ENCODE assay signal across 10 cellular contexts in the genomic region with DNA sequence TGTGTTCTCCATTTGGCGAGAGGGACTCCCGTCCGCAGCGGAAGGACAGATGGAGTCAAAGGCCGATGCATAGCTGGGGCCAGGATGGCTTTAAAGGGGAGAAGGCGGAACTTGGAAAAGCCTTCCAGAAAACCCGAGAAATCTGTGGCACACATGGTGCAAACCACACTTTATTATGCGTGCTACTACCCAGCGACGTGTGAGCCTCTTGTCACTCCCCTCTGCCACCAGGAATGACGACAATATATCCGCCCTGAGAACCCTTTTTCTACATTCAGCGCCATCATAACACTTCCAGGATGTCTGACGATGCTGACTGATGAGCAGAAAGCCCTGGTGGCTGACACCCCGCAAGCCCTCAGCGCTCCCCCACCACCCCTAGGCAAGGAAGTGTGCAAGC. TPM values are rescaled to one million over a fixed set of nuclear protein-coding genes. Genes with fewer than 3 reads are reported as not detected.
DNase-seq lines count a peak whose midpoint lies in the region; ATAC-seq and TF ChIP-seq lines count a peak whose summit lies in the region.
"Had no signal": no experiment of that assay in that cellular context is flagged by ENCODE, and none has a peak within 500 bp of the region (broad histone marks: within the 10 kb centered on the region; RNA-seq: fewer than 3 reads in every experiment).

No MANE protein-coding gene starts in this region.

- peaks cover 15% of the 10 kb centered on the region for H3K4me1 Mint-ChIP-seq in activated T-cell treated with anti-CD3 and anti-CD28 coated beads, Interleukin-2, amount 50 U/mL, for 24 hours (ENCODE audit: low read depth)
- H3K4me1 Mint-ChIP-seq in T-helper 17 cell, result peaks cover 11% of the 10 kb centered on the region

- H3K9ac ChIP-seq in iPS-20b (ENCODE audit: low read depth, low read length), result peak overlapping the region; percentile 42; the same call in 1 of the 2 replicates

- WGBS in stomach, 5 donors, result 20 to 38% (median 23%) methylated on average over 16 of the region's 16 CpGs

- H3K4me1 ChIP-seq in iPS-20b (ENCODE audit: insufficient read depth, low read length), result peaks cover 4% of the 10 kb centered on the region; the same call in 1 of the 2 replicates
- H3K4me1 ChIP-seq in stomach, result peaks cover 14 to 34% (median 27%) of the 10 kb centered on the region in 4 donors

- intact Hi-C loops in stomach (cut with DNase I; ENCODE audit: low total_unique reads), result no loop called here

- TF ChIP-seq CTCF in stomach (IDR thresholded peaks at IDR 0.05), result no peak

- no peak for DNase-seq in activated T-cell treated with anti-CD3 and anti-CD28 coated beads, Interleukin-2, amount 50 U/mL, for 24 hours
- DNase-seq in activated T-cell treated with anti-CD3 and anti-CD28 coated beads for 4 hours, result no peak
- DNase-seq in T-helper 17 cell, result no peak
- DNase-seq in stomach, result no peak
- no peak for DNase-seq in GM19238 (ENCODE audit: insufficient read length, low spot score)
- DNase-seq in NCI-H1092 (lab: John Stamatoyannopoulos, UW), result no peak

- no peaks in the 10 kb centered on the region for H3K9me3 Mint-ChIP-seq in activated T-cell treated with anti-CD3 and anti-CD28 coated beads, Interleukin-2, amount 50 U/mL, for 24 hours

- no peaks in the 10 kb centered on the region for H3K36me3 Mint-ChIP-seq in activated T-cell treated with anti-CD3 and anti-CD28 coated beads, Interleukin-2, amount 50 U/mL, for 24 hours (ENCODE audit: low read depth)
- peaks cover 6% of the 10 kb centered on the region for H3K36me3 Mint-ChIP-seq in T-helper 17 cell (ENCODE audit: low read depth)

- no peaks in the 10 kb centered on the region for H3K36me3 ChIP-seq in iPS-20b (ENCODE audit: insufficient read depth, low read depth, low read length)
- H3K36me3 ChIP-seq in stomach, result no peaks in the 10 kb centered on the region

- no peak overlapping the region for H3K27ac Mint-ChIP-seq in activated T-cell treated with anti-CD3 and anti-CD28 coated beads, Interleukin-2, amount 50 U/mL, for 24 hours
- no peak overlapping the region for H3K27ac Mint-ChIP-seq in T-helper 17 cell

- H3K9me3 ChIP-seq in T-helper 17 cell (ENCODE audit: control insufficient read depth, low read length, poor library complexity, severe bottlenecking), result peaks cover 3% of the 10 kb centered on the region
- H3K9me3 ChIP-seq in iPS-20b (ENCODE audit: insufficient read depth, low read depth, low read length), result no peaks in the 10 kb centered on the region
- no peaks in the 10 kb centered on the region for H3K9me3 ChIP-seq in stomach

- peaks cover 76% of the 10 kb centered on the region for H3K27me3 Mint-ChIP-seq in activated T-cell treated with anti-CD3 and anti-CD28 coated beads, Interleukin-2, amount 50 U/mL, for 24 hours
- peaks cover 58% of the 10 kb centered on the region for H3K27me3 Mint-ChIP-seq in T-helper 17 cell

- H3K4me3 ChIP-seq in iPS-20b (ENCODE audit: low read length) (peak overlapping the region; percentile 66), stomach (peak overlapping the region; percentile 41 to 58 (median 46))
- H3K4me3 ChIP-seq: lung had no signal

- H3K27me3 ChIP-seq in iPS-20b (ENCODE audit: insufficient read depth, low read length), result peaks cover 81% of the 10 kb centered on the region
- H3K27me3 ChIP-seq in stomach, result peaks cover 0 to 47% (median 34%) of the 10 kb centered on the region in 3 donors

- peak overlapping the region; percentile 66 for H3K4me3 Mint-ChIP-seq in activated T-cell treated with anti-CD3 and anti-CD28 coated beads, Interleukin-2, amount 50 U/mL, for 24 hours
- peak overlapping the region; percentile 50 for H3K4me3 Mint-ChIP-seq in T-helper 17 cell

- no peak overlapping the region for H3K27ac ChIP-seq in iPS-20b (ENCODE audit: low read length)
- no peak overlapping the region for H3K27ac ChIP-seq in stomach
- H3K27ac ChIP-seq: C4-2B had no signal

- TF ChIP-seq EP300 in stomach (IDR thresholded peaks at IDR 0.05), result no peak

- TF ChIP-seq POLR2A in stomach (IDR thresholded peaks at IDR 0.05), result no peak

- ATAC-seq in T-helper 17 cell (peak; percentile 12), HG03139 (IDR thresholded peaks at IDR 0.05; ENCODE audit: unreplicated experiment) (no peak)

RNA-seq across cellular contexts. Expression of a gene that starts 0.7 kb away (rescaled TPM):
- under 1 TPM; 0.12 to 0.21 TPM for total RNA-seq in T-helper 17 cell
- 1 to 10 TPM in 3 of 5 donors, not detected in 2; 1.8 to 9.7 (median 9.7) TPM for total RNA-seq in stomach
- 1 to 10 TPM in 1 of 3 donors, under 1 TPM in 2; 0.30 to 1.2 (median 0.31) TPM for polyA plus RNA-seq in stomach

RNA-seq across cellular contexts. Expression of a gene that starts 57.9 kb away (rescaled TPM):
- total RNA-seq in T-helper 17 cell (10 to 100 TPM; 42.5 to 49.7 TPM), stomach (10 to 100 TPM in 4 of 5 donors, 1 to 10 TPM in 1; 1.2 to 52.5 (median 45.5) TPM)
- polyA plus RNA-seq in stomach, result 10 to 100 TPM; 22.5 to 43.8 (median 40.9) TPM
